In genomic region chr6:884570-884969, GRCh38 we compare ENCODE assay signal across 15 cellular contexts.
"Had no signal": no experiment of that assay in that cellular context is flagged by ENCODE, and none has a peak within 500 bp of the region (broad histone marks: within the 10 kb centered on the region; RNA-seq: fewer than 3 reads in every experiment).

No MANE protein-coding gene starts in this region.

- H3K27ac ChIP-seq: ascending aorta, gastroesophageal sphincter, right atrium auricular region had no signal

- H3K4me3 ChIP-seq: ascending aorta, gastroesophageal sphincter, right atrium auricular region had no signal

- H3K4me3 Mint-ChIP-seq: activated CD8-positive, alpha-beta T cell treated with anti-CD3 and anti-CD28 coated beads, Interleukin-2, amount 10 ng/mL, durations not matched to agents 7 days and 5 days; effector memory CD8-positive, alpha-beta T cell; naive thymus-derived CD8-positive, alpha-beta T cell had no signal

- H3K4me1 ChIP-seq: ascending aorta, gastroesophageal sphincter, right atrium auricular region had no signal

- H3K36me3 Mint-ChIP-seq: naive thymus-derived CD8-positive, alpha-beta T cell had no signal

- DNase-seq: activated CD8-positive, alpha-beta memory T cell treated with anti-CD3 and anti-CD28 coated beads, Interleukin-2, amount 50 U/mL, for 48 hours; activated CD8-positive, alpha-beta T cell treated with anti-CD3 and anti-CD28 coated beads, Interleukin-2, amount 10 ng/mL, durations not matched to agents 7 days and 5 days; dermis blood vessel endothelial cell; effector memory CD8-positive, alpha-beta T cell; islet precursor cell; midbrain; naive thymus-derived CD8-positive, alpha-beta T cell; SK-N-SH; stimulated activated CD4-positive, alpha-beta T cell treated with anti-CD3 and anti-CD28 coated beads, Interleukin-4, amount 100 ng/mL, for 4 hours; stimulated activated CD8-positive, alpha-beta memory T cell treated with anti-CD3 and anti-CD28 coated beads, Interleukin-4, amount 100 ng/mL, for 48 hours; stimulated activated naive CD8-positive, alpha-beta T cell treated with anti-CD3 and anti-CD28 coated beads, Interleukin-15, Interleukin-2, amounts not matched to agents 100 U/mL and 50 U/mL, for 24 hours had no signal

- H3K9ac ChIP-seq: SK-N-SH had no signal

- H3K27ac Mint-ChIP-seq: activated CD8-positive, alpha-beta T cell treated with anti-CD3 and anti-CD28 coated beads, Interleukin-2, amount 10 ng/mL, durations not matched to agents 7 days and 5 days; effector memory CD8-positive, alpha-beta T cell had no signal

- H3K9me3 ChIP-seq: ascending aorta, gastroesophageal sphincter, right atrium auricular region, SK-N-SH had no signal

- H3K27me3 ChIP-seq: ascending aorta, gastroesophageal sphincter, right atrium auricular region had no signal

- ATAC-seq: activated CD8-positive, alpha-beta T cell treated with anti-CD3 and anti-CD28 coated beads, Interleukin-2, amount 10 ng/mL, durations not matched to agents 7 days and 5 days; effector memory CD8-positive, alpha-beta T cell; gastroesophageal sphincter; left lobe of liver; naive thymus-derived CD8-positive, alpha-beta T cell; stimulated activated naive CD8-positive, alpha-beta T cell treated with anti-CD3 and anti-CD28 coated beads, Interleukin-15, Interleukin-2, amounts not matched to agents 100 U/mL and 50 U/mL, for 24 hours had no signal

- H3K9me3 Mint-ChIP-seq: effector memory CD8-positive, alpha-beta T cell; naive thymus-derived CD8-positive, alpha-beta T cell had no signal

- H3K36me3 ChIP-seq: ascending aorta, gastroesophageal sphincter, right atrium auricular region had no signal
